Comparison of ENCODE assay signal across 16 cellular contexts in genomic region chr16:76565542-76565941, GRCh38.
DNase-seq lines count a peak whose midpoint lies in the region; ATAC-seq lines count a peak whose summit lies in the region.
"Had no signal": no experiment of that assay in that cellular context is flagged by ENCODE, and none has a peak within 500 bp of the region (broad histone marks: within the 10 kb centered on the region; RNA-seq: fewer than 3 reads in every experiment).

No MANE protein-coding gene starts in this region.

- DNase-seq in Ammon's horn (ENCODE audit: low spot score) (peak; percentile 19), pons (ENCODE audit: low spot score) (peak; percentile 15), superior temporal gyrus (ENCODE audit: extremely low spot score) (peak; percentile 32), NCI-H1694 (lab: John Stamatoyannopoulos, UW) (no peak)
- DNase-seq: AML-193; BE2C; C1 segment of cervical spinal cord; CD4-positive, alpha-beta memory T cell; CD4-positive, CD25-positive, alpha-beta regulatory T cell; CD8-positive, alpha-beta memory T cell; COR-L47; DMS 273 treated with DMSO at 0.1 percent for 48 hours; DMS79 treated with DMSO at 0.1 percent for 48 hours; GF-D8 had no signal

- ATAC-seq in HG03354 (IDR thresholded peaks at IDR 0.05; ENCODE audit: poor library complexity, severe bottlenecking, unreplicated experiment) = no peak
- ATAC-seq: A549 had no signal
